Comparison of ENCODE assay signal across 34 cellular contexts in genomic region chrX:150406559-150406958, GRCh38.
"Had no signal": no experiment of that assay in that cellular context is flagged by ENCODE, and none has a peak within 500 bp of the region (broad histone marks: within the 10 kb centered on the region; RNA-seq: fewer than 3 reads in every experiment).

No MANE protein-coding gene starts in this region.

- H3K4me1 ChIP-seq: ascending aorta, body of pancreas, breast epithelium, Peyer's patch had no signal

- H3K27me3 Mint-ChIP-seq: activated CD4-positive, alpha-beta memory T cell treated with anti-CD3 and anti-CD28 coated beads, Interleukin-2, amount 10 ng/mL, durations not matched to agents 7 days and 5 days; activated CD8-positive, alpha-beta memory T cell treated with anti-CD3 and anti-CD28 coated beads, Interleukin-2, amount 10 ng/mL, durations not matched to agents 7 days and 5 days; activated naive CD8-positive, alpha-beta T cell; activated T-helper 17 cell treated with anti-CD3 and anti-CD28 coated beads, Interleukin-2, amount 50 U/mL, for 72 hours had no signal

- H3K9me3 ChIP-seq: ascending aorta, body of pancreas, breast epithelium, MG63, Peyer's patch had no signal

- H3K36me3 Mint-ChIP-seq: activated CD8-positive, alpha-beta memory T cell treated with anti-CD3 and anti-CD28 coated beads, Interleukin-2, amount 10 ng/mL, durations not matched to agents 7 days and 5 days; activated naive CD8-positive, alpha-beta T cell had no signal

- H3K27ac ChIP-seq: ascending aorta, body of pancreas, breast epithelium, Peyer's patch, RWPE1, WERI-Rb-1 had no signal

- H3K27me3 ChIP-seq: ascending aorta, body of pancreas, MG63, Peyer's patch had no signal

- ATAC-seq: activated CD8-positive, alpha-beta memory T cell treated with anti-CD3 and anti-CD28 coated beads, Interleukin-2, amount 10 ng/mL, durations not matched to agents 7 days and 5 days; activated T-cell treated with anti-CD3 and anti-CD28 coated beads, Interleukin-2, amount 50 U/mL, for 72 hours; activated T-helper 17 cell treated with anti-CD3 and anti-CD28 coated beads, Interleukin-2, amount 50 U/mL, for 72 hours; body of pancreas; PC-3 had no signal

- H3K27ac Mint-ChIP-seq: activated CD4-positive, alpha-beta memory T cell treated with anti-CD3 and anti-CD28 coated beads, Interleukin-2, amount 10 ng/mL, durations not matched to agents 7 days and 5 days; activated CD8-positive, alpha-beta memory T cell treated with anti-CD3 and anti-CD28 coated beads, Interleukin-2, amount 10 ng/mL, durations not matched to agents 7 days and 5 days; activated naive CD4-positive, alpha-beta T cell treated with anti-CD3 and anti-CD28 coated beads for 36 hours; activated naive CD8-positive, alpha-beta T cell; activated T-cell treated with anti-CD3 and anti-CD28 coated beads, Interleukin-2, amount 50 U/mL, for 72 hours; activated T-helper 17 cell treated with anti-CD3 and anti-CD28 coated beads, Interleukin-2, amount 50 U/mL, for 72 hours had no signal

- H3K9me3 Mint-ChIP-seq: activated CD4-positive, alpha-beta memory T cell treated with anti-CD3 and anti-CD28 coated beads, Interleukin-2, amount 10 ng/mL, durations not matched to agents 7 days and 5 days; activated T-cell treated with anti-CD3 and anti-CD28 coated beads, Interleukin-2, amount 50 U/mL, for 72 hours; activated T-helper 17 cell treated with anti-CD3 and anti-CD28 coated beads, Interleukin-2, amount 50 U/mL, for 72 hours had no signal

- H3K36me3 ChIP-seq: ascending aorta, breast epithelium, MG63, Peyer's patch, WERI-Rb-1 had no signal

- H3K4me3 ChIP-seq: ascending aorta, body of pancreas, breast epithelium, MG63, Peyer's patch had no signal

- H3K4me1 Mint-ChIP-seq: activated T-helper 17 cell treated with anti-CD3 and anti-CD28 coated beads, Interleukin-2, amount 50 U/mL, for 72 hours had no signal

- H3K4me3 Mint-ChIP-seq: activated CD4-positive, alpha-beta memory T cell treated with anti-CD3 and anti-CD28 coated beads, Interleukin-2, amount 10 ng/mL, durations not matched to agents 7 days and 5 days; activated CD8-positive, alpha-beta memory T cell treated with anti-CD3 and anti-CD28 coated beads, Interleukin-2, amount 10 ng/mL, durations not matched to agents 7 days and 5 days; activated naive CD4-positive, alpha-beta T cell treated with anti-CD3 and anti-CD28 coated beads for 36 hours; activated naive CD8-positive, alpha-beta T cell; activated T-cell treated with anti-CD3 and anti-CD28 coated beads, Interleukin-2, amount 50 U/mL, for 72 hours; activated T-helper 17 cell treated with anti-CD3 and anti-CD28 coated beads, Interleukin-2, amount 50 U/mL, for 72 hours had no signal

- DNase-seq: activated CD4-positive, alpha-beta memory T cell treated with anti-CD3 and anti-CD28 coated beads, Interleukin-2, amount 10 ng/mL, durations not matched to agents 7 days and 5 days; activated CD4-positive, alpha-beta T cell treated with anti-CD3 and anti-CD28 coated beads for 1 hour; activated CD4-positive, alpha-beta T cell treated with anti-CD3 and anti-CD28 coated beads for 48 hours; activated CD4-positive, CD25-positive, alpha-beta regulatory T cell; activated CD8-positive, alpha-beta memory T cell treated with anti-CD3 and anti-CD28 coated beads for 24 hours; activated CD8-positive, alpha-beta memory T cell treated with anti-CD3 and anti-CD28 coated beads, Interleukin-2, amount 10 ng/mL, durations not matched to agents 7 days and 5 days; activated CD8-positive, alpha-beta memory T cell treated with anti-CD3 and anti-CD28 coated beads, Interleukin-2, amount 50 U/mL, for 48 hours; activated gamma-delta T cell; activated naive CD4-positive, alpha-beta T cell treated with anti-CD3 and anti-CD28 coated beads for 36 hours; activated T-cell treated with anti-CD3 and anti-CD28 coated beads, Interleukin-2, amount 50 U/mL, for 1 hour; activated T-cell treated with anti-CD3 and anti-CD28 coated beads, Interleukin-2, amount 50 U/mL, for 72 hours; amygdala; body of pancreas; MG63; NCI-H1048; NCI-H1105 treated with DMSO at 0.1 percent for 48 hours; NCI-H1436; NCI-H1694; NCI-H1930; NCI-H345; NCI-H524 treated with DMSO at 0.1 percent for 48 hours; PC-3; Peyer's patch; Right ventricle myocardium superior; SW 1271; T-helper 1 cell; T-helper 2 cell; T-helper 9 cell; WERI-Rb-1 had no signal
